In the genomic region with DNA sequence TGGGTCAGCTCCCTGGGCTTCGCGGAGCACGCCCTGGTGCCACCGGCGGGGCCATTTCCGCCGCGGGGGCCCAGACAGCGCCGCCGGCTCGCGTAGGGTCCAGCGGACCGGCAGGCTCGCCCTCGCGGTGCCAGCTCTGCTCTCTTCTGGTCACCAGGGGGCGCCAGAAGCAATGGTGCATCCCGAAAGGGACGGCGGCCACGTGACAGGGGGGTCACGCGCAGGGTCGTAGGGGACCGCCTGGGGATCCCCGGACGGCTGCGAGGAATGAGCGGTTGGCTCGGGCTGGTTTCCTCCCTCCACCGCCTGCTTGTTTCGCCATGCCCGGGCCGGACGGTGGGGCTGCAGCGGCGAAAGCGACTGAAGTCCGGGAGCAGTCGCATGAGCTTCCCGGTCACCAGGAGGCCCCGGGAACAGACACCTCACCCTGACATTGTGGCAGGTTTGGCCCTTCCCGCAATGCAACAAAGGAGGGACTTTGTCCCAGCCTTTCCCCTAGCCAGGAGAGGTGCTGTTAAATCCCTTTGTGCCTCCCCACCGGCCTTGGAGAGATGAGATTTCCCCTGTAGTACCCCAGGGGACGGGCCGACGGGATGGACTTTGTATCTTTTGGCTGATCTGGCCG, we compare ENCODE assay signal across 1 cellular context.
A peak's percentile ranks its signal among the peaks of the same experiment; 100 is the strongest.
TF ChIP-seq lines count a peak whose summit lies in the region.

No MANE protein-coding gene starts in this region.

TF ChIP-seq in HepG2, 621 proteins besides CTCF, POLR2A, EP300 and RAD21 (continued from another document and continues in another):
- TF ChIP-seq, protein P1, sequence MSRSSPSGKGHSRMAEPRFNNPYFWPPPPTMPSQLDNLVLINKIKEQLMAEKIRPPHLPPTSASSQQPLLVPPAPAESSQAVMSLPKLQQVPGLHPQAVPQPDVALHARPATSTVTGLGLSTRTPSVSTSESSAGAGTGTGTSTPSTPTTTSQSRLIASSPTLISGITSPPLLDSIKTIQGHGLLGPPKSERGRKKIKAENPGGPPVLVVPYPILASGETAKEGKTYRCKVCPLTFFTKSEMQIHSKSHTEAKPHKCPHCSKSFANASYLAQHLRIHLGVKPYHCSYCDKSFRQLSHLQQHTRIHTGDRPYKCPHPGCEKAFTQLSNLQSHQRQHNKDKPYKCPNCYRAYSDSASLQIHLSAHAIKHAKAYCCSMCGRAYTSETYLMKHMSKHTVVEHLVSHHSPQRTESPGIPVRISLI (CRISPR knock-in tag; IDR thresholded peaks at IDR 0.05; ENCODE audit: borderline replicate concordance): peak; percentile 46; the same call in 1 of the 2 replicates
- TF ChIP-seq, protein P2, sequence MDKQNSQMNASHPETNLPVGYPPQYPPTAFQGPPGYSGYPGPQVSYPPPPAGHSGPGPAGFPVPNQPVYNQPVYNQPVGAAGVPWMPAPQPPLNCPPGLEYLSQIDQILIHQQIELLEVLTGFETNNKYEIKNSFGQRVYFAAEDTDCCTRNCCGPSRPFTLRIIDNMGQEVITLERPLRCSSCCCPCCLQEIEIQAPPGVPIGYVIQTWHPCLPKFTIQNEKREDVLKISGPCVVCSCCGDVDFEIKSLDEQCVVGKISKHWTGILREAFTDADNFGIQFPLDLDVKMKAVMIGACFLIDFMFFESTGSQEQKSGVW (CRISPR knock-in tag; IDR thresholded peaks at IDR 0.05; ENCODE audit: borderline replicate concordance): no peak
- TF ChIP-seq YY1 (IDR thresholded peaks at IDR 0.05; ENCODE audit: insufficient read depth, insufficient replicate concordance, low read depth, low read length) (peak; percentile 56), ONECUT2 (CRISPR knock-in tag; IDR thresholded peaks at IDR 0.05) (no peak), GMEB2 (CRISPR knock-in tag; IDR thresholded peaks at IDR 0.05; ENCODE audit: low read depth) (no peak), ZFP91 (CRISPR knock-in tag; IDR thresholded peaks at IDR 0.05; ENCODE audit: borderline replicate concordance) (peak; percentile 76), ZGPAT (CRISPR knock-in tag; IDR thresholded peaks at IDR 0.05) (peak; percentile 77; the same call in 1 of the 2 replicates), ZFY (CRISPR knock-in tag; IDR thresholded peaks at IDR 0.05) (peak; percentile 52), PRDM10 (CRISPR knock-in tag; IDR thresholded peaks at IDR 0.05; ENCODE audit: low read depth) (0 out of 2 replicates have a peak, but pooled peaks have one; percentile 35), ZNF3 (CRISPR knock-in tag; IDR thresholded peaks at IDR 0.05) (no peak), ZNF790 (CRISPR knock-in tag; IDR thresholded peaks at IDR 0.05; ENCODE audit: borderline replicate concordance) (no peak), IRF2 (CRISPR knock-in tag; IDR thresholded peaks at IDR 0.05) (peak; percentile 54; the same call in 1 of the 2 replicates), THAP11 (CRISPR knock-in tag; IDR thresholded peaks at IDR 0.05) (peak; percentile 25; the same call in 1 of the 2 replicates), ELF1 (CRISPR knock-in tag; IDR thresholded peaks at IDR 0.05) (no peak), ZNF841 (CRISPR knock-in tag; IDR thresholded peaks at IDR 0.05; ENCODE audit: borderline replicate concordance) (no peak), ZNF616 (CRISPR knock-in tag; IDR thresholded peaks at IDR 0.05; ENCODE audit: low read depth) (peak; percentile 60; the same call in 1 of the 2 replicates), ZNF605 (CRISPR knock-in tag; IDR thresholded peaks at IDR 0.05) (no peak), GFI1 (CRISPR knock-in tag; IDR thresholded peaks at IDR 0.05; ENCODE audit: borderline replicate concordance) (0 out of 2 replicates have a peak, but pooled peaks have one; percentile 30), HOXA3 (CRISPR knock-in tag; IDR thresholded peaks at IDR 0.05) (peak; percentile 64; the same call in 1 of the 2 replicates), SNAPC2 (CRISPR knock-in tag; IDR thresholded peaks at IDR 0.05) (0 out of 2 replicates have a peak, but pooled peaks have one; percentile 44), ISL2 (CRISPR knock-in tag; IDR thresholded peaks at IDR 0.05) (no peak; the same call in 1 of the 2 replicates)
- TF ChIP-seq, protein P3, sequence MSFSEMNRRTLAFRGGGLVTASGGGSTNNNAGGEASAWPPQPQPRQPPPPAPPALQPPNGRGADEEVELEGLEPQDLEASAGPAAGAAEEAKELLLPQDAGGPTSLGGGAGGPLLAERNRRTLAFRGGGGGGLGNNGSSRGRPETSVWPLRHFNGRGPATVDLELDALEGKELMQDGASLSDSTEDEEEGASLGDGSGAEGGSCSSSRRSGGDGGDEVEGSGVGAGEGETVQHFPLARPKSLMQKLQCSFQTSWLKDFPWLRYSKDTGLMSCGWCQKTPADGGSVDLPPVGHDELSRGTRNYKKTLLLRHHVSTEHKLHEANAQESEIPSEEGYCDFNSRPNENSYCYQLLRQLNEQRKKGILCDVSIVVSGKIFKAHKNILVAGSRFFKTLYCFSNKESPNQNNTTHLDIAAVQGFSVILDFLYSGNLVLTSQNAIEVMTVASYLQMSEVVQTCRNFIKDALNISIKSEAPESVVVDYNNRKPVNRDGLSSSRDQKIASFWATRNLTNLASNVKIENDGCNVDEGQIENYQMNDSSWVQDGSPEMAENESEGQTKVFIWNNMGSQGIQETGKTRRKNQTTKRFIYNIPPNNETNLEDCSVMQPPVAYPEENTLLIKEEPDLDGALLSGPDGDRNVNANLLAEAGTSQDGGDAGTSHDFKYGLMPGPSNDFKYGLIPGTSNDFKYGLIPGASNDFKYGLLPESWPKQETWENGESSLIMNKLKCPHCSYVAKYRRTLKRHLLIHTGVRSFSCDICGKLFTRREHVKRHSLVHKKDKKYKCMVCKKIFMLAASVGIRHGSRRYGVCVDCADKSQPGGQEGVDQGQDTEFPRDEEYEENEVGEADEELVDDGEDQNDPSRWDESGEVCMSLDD (CRISPR knock-in tag; IDR thresholded peaks at IDR 0.05; ENCODE audit: borderline replicate concordance): peak; percentile 89
- TF ChIP-seq, protein P4, sequence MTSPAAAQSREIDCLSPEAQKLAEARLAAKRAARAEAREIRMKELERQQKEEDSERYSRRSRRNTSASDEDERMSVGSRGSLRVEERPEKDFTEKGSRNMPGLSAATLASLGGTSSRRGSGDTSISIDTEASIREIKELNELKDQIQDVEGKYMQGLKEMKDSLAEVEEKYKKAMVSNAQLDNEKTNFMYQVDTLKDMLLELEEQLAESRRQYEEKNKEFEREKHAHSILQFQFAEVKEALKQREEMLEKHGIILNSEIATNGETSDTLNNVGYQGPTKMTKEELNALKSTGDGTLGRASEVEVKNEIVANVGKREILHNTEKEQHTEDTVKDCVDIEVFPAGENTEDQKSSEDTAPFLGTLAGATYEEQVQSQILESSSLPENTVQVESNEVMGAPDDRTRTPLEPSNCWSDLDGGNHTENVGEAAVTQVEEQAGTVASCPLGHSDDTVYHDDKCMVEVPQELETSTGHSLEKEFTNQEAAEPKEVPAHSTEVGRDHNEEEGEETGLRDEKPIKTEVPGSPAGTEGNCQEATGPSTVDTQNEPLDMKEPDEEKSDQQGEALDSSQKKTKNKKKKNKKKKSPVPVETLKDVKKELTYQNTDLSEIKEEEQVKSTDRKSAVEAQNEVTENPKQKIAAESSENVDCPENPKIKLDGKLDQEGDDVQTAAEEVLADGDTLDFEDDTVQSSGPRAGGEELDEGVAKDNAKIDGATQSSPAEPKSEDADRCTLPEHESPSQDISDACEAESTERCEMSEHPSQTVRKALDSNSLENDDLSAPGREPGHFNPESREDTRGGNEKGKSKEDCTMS (CRISPR knock-in tag; conservative IDR thresholded peaks at IDR 0.05): no peak
- TF ChIP-seq, protein P5, sequence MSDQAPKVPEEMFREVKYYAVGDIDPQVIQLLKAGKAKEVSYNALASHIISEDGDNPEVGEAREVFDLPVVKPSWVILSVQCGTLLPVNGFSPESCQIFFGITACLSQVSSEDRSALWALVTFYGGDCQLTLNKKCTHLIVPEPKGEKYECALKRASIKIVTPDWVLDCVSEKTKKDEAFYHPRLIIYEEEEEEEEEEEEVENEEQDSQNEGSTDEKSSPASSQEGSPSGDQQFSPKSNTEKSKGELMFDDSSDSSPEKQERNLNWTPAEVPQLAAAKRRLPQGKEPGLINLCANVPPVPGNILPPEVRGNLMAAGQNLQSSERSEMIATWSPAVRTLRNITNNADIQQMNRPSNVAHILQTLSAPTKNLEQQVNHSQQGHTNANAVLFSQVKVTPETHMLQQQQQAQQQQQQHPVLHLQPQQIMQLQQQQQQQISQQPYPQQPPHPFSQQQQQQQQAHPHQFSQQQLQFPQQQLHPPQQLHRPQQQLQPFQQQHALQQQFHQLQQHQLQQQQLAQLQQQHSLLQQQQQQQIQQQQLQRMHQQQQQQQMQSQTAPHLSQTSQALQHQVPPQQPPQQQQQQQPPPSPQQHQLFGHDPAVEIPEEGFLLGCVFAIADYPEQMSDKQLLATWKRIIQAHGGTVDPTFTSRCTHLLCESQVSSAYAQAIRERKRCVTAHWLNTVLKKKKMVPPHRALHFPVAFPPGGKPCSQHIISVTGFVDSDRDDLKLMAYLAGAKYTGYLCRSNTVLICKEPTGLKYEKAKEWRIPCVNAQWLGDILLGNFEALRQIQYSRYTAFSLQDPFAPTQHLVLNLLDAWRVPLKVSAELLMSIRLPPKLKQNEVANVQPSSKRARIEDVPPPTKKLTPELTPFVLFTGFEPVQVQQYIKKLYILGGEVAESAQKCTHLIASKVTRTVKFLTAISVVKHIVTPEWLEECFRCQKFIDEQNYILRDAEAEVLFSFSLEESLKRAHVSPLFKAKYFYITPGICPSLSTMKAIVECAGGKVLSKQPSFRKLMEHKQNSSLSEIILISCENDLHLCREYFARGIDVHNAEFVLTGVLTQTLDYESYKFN (CRISPR knock-in tag; conservative IDR thresholded peaks at IDR 0.05): peak; percentile 51
- TF ChIP-seq, protein P6, sequence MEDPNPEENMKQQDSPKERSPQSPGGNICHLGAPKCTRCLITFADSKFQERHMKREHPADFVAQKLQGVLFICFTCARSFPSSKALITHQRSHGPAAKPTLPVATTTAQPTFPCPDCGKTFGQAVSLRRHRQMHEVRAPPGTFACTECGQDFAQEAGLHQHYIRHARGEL (CRISPR knock-in tag; IDR thresholded peaks at IDR 0.05): peak; percentile 98
- TF ChIP-seq, protein P7, sequence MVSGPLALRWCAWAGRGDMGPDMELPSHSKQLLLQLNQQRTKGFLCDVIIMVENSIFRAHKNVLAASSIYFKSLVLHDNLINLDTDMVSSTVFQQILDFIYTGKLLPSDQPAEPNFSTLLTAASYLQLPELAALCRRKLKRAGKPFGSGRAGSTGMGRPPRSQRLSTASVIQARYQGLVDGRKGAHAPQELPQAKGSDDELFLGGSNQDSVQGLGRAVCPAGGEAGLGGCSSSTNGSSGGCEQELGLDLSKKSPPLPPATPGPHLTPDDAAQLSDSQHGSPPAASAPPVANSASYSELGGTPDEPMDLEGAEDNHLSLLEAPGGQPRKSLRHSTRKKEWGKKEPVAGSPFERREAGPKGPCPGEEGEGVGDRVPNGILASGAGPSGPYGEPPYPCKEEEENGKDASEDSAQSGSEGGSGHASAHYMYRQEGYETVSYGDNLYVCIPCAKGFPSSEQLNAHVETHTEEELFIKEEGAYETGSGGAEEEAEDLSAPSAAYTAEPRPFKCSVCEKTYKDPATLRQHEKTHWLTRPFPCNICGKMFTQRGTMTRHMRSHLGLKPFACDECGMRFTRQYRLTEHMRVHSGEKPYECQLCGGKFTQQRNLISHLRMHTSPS (CRISPR knock-in tag; IDR thresholded peaks at IDR 0.05; ENCODE audit: low read depth): peak; percentile 61; the same call in 1 of the 2 replicates
